ENCODE assay signal across 11 cellular contexts in genomic region chr3:150370982-150371381, GRCh38. TPM values are rescaled to one million over a fixed set of nuclear protein-coding genes. Genes with fewer than 3 reads are reported as not detected.
DNase-seq lines count a peak whose midpoint lies in the region; ATAC-seq, FAIRE-seq and TF ChIP-seq lines count a peak whose summit lies in the region.
"Had no signal": no experiment of that assay in that cellular context is flagged by ENCODE, and none has a peak within 500 bp of the region (broad histone marks: within the 10 kb centered on the region; RNA-seq: fewer than 3 reads in every experiment).

No MANE protein-coding gene starts in this region.

- H3K9me3 ChIP-seq in adrenal gland (replicated peaks in 1 of 3), result no peaks in the 10 kb centered on the region
- H3K9me3 ChIP-seq in right atrium auricular region, result no peaks in the 10 kb centered on the region

- intact Hi-C loops in adrenal gland (cut with DNase I), result no loop called here

- TF ChIP-seq CTCF in adrenal gland (IDR thresholded peaks at IDR 0.05) (no peak), right atrium auricular region (IDR thresholded peaks at IDR 0.05) (no peak)

- H3K27me3 ChIP-seq in adrenal gland, result no peaks in the 10 kb centered on the region
- H3K27me3 ChIP-seq in right atrium auricular region, result no peaks in the 10 kb centered on the region

- H3K36me3 ChIP-seq in adrenal gland (replicated peaks in 1 of 2) (no peaks in the 10 kb centered on the region), right atrium auricular region (no peaks in the 10 kb centered on the region)

- peak; percentile 74 for FAIRE-seq in G401.6 (lab: Jason Lieb, UNC)

- H3K4me3 ChIP-seq in adrenal gland, result no peak overlapping the region
- H3K4me3 ChIP-seq in right atrium auricular region, result peak overlapping the region in 1 of 2 donors; percentile 0
- H3K4me3 ChIP-seq in skeletal muscle cell (ENCODE audit: low read depth, low read length), result peak overlapping the region; percentile 45

- no peak for TF ChIP-seq POLR2A in adrenal gland (IDR thresholded peaks at IDR 0.05)

- no peak for DNase-seq in adrenal gland
- no peak for DNase-seq in right atrium auricular region (ENCODE audit: low spot score)
- DNase-seq in skeletal muscle cell (ENCODE audit: low read depth), result no peak
- no peak for DNase-seq in HT-29 (ENCODE audit: low spot score)
- DNase-seq in NCI-H128 (lab: John Stamatoyannopoulos, UW; ENCODE audit: unreplicated experiment), result no peak
- DNase-seq in amygdala (lab: John Stamatoyannopoulos, UW), result no peak
- DNase-seq: activated naive CD8-positive, alpha-beta T cell treated with anti-CD3 and anti-CD28 coated beads, Interleukin-2, amount 10 ng/mL, durations not matched to agents 7 days and 5 days had no signal

- ATAC-seq in HG03196 (IDR thresholded peaks at IDR 0.05; ENCODE audit: unreplicated experiment), result no peak
- ATAC-seq: activated CD4-positive, CD25-positive, alpha-beta regulatory T cell treated with anti-CD3 and anti-CD28 coated beads, Interleukin-2, amount 50 U/mL, for 24 hours had no signal

- peak overlapping the region; percentile 71 to 90 (median 85) for H3K27ac ChIP-seq in adrenal gland
- peak overlapping the region; percentile 76 to 88 for H3K27ac ChIP-seq in right atrium auricular region
- H3K27ac ChIP-seq: KMS-11 had no signal

- H3K4me1 ChIP-seq in adrenal gland (replicated peaks in 1 of 2) (peaks cover 2 to 20% of the 10 kb centered on the region in 2 donors), right atrium auricular region (peaks cover 0 to 28% of the 10 kb centered on the region in 2 donors)

- WGBS in adrenal gland, 4 donors, result 61 to 77% (median 67%) methylated on average over 2 of the region's 2 CpGs

RNA-seq across cellular contexts. Expression of gene TSC22D2, which starts 37.1 kb away (rescaled TPM):
- total RNA-seq in adrenal gland, result 10 to 100 TPM in 7 of 8 donors, 1 to 10 TPM in 1; 8.3 to 22.6 (median 19.1) TPM
- 10 to 100 TPM; 11.9 to 16.7 (median 15.8) TPM for polyA plus RNA-seq in adrenal gland
- 10 to 100 TPM; 18.1 to 23.5 TPM for total RNA-seq in right atrium auricular region
- total RNA-seq in HT-29 (2014; rRNA removed; shearing (Covaris generic)), result 5.7 and 6.0 TPM in 2 replicates
